Comparison of ENCODE assay signal across 17 cellular contexts in the genomic region with DNA sequence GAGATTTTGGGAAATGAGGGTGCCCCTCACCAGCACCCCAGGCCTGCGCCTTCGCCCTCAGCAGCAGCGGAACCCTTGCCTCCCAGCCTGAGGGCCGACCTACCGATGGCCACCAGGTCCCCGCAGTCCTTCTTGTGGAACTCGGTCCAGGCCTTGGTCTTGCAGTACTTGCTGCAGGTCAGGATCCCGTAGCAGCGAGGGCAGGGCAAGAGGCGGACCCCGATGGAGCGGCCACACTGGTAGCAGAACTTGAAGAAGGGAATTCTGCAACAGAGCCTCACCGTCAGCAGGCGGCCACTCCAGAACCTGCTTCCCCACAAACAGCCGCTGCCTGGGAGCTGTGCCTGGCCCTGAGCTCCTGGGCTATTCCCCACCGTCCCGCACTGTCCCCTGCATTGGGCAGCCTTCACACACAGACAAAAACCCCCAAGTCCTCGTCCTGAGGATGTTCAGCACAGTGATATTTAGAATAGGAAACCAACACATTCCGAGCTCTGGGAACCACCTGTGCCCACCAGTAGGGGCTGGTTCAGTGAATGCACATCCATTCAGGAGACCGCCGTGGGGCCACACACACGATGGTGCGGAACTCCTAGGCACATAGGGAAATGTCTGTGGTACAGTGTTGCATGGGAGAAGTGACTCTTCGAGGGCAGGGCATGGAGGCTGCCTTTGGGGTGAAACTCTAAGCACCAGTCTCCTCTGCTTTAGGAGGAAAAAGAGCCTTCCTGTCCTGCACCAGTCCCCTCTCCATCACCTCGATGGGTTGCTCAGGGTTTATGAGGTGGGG. TPM values are rescaled to one million over a fixed set of nuclear protein-coding genes. Genes with fewer than 3 reads are reported as not detected.
A peak's percentile ranks its signal among the peaks of the same experiment; 100 is the strongest.
DNase-seq lines count a peak whose midpoint lies in the region; ATAC-seq and TF ChIP-seq lines count a peak whose summit lies in the region.
"Had no signal": no experiment of that assay in that cellular context is flagged by ENCODE, and none has a peak within 500 bp of the region (broad histone marks: within the 10 kb centered on the region; RNA-seq: fewer than 3 reads in every experiment).

No MANE protein-coding gene starts in this region.

- H3K27me3 Mint-ChIP-seq in H9 (ENCODE audit: low read depth): peaks cover 36% of the 10 kb centered on the region

- no peak overlapping the region for H2BK12ac ChIP-seq in H9 (ENCODE audit: insufficient read length, low read depth, low read length)

- H3K18ac ChIP-seq in H9 (ENCODE audit: insufficient read length, low read depth, low read length): no peak overlapping the region

- no peak for TF ChIP-seq CTCF in GM06990 (IDR thresholded peaks at IDR 0.05; ENCODE audit: insufficient read depth, low read length, poor library complexity, severe bottlenecking)
- no peak for TF ChIP-seq CTCF in H9 (conservative IDR thresholded peaks at IDR 0.05)

- no peak overlapping the region for H3K4ac ChIP-seq in H9 (ENCODE audit: low read depth, low read length)

- peak; percentile 7 for ATAC-seq in esophagus mucosa
- ATAC-seq: stimulated activated naive CD8-positive, alpha-beta T cell treated with anti-CD3 and anti-CD28 coated beads, Interleukin-15, Interleukin-2, amounts not matched to agents 100 U/mL and 50 U/mL, for 24 hours had no signal

- H3K23ac ChIP-seq in H9 (ENCODE audit: insufficient read length, low read depth, low read length): no peak overlapping the region

- H3T11ph ChIP-seq in H9 (ENCODE audit: low read length): no peak overlapping the region

- no peak overlapping the region for H4K8ac ChIP-seq in H9 (replicated peaks; ENCODE audit: insufficient read length, low read depth, low read length)

- no peak overlapping the region for H3K4me3 Mint-ChIP-seq in H9

- no peaks in the 10 kb centered on the region for H4K20me1 ChIP-seq in H9 (ENCODE audit: control insufficient read depth, insufficient read depth, insufficient read length)

- WGBS in H9 (ENCODE audit: extremely low coverage, insufficient read length, low lambda C conversion rate): no CpG with 5 or more reads among the region's 25 CpGs

- H3K56ac ChIP-seq in H9 (ENCODE audit: insufficient read length, low read depth, low read length): no peak overlapping the region

- H3K36me3 Mint-ChIP-seq in H9 (ENCODE audit: insufficient read depth in 1 of 3, low read depth in 3 of 3): no peaks in the 10 kb centered on the region

- no peak overlapping the region for H4K5ac ChIP-seq in H9 (ENCODE audit: insufficient read length, low read depth, low read length)

- no peak overlapping the region for H3K4me2 ChIP-seq in H9 (ENCODE audit: insufficient read depth, insufficient read length, low read length)

- H3K4me3 ChIP-seq in GM06990 (replicated peaks; ENCODE audit: low read depth, low read length): no peak overlapping the region

- H2BK20ac ChIP-seq in H9 (ENCODE audit: low read depth, low read length, poor library complexity, severe bottlenecking): no peak overlapping the region

- no peaks in the 10 kb centered on the region for H3K4me1 ChIP-seq in H9 (ENCODE audit: insufficient read depth, low read length)

- H3K36me3 ChIP-seq in GM06990 (ENCODE audit: control insufficient read depth, insufficient read depth, low read length): no peaks in the 10 kb centered on the region

- no peak overlapping the region for H2AK5ac ChIP-seq in H9 (ENCODE audit: insufficient read length, low read length)

- H3K23me2 ChIP-seq in H9 (ENCODE audit: insufficient read length, low read depth, low read length, poor library complexity, severe bottlenecking): no peaks in the 10 kb centered on the region

- H4K91ac ChIP-seq in H9 (ENCODE audit: insufficient read length, low read depth, low read length): no peak overlapping the region

- no peak overlapping the region; a peak in 1 of 7 replicates for H3K27ac Mint-ChIP-seq in H9

- H3K79me2 ChIP-seq in H9 (ENCODE audit: insufficient read depth, low read length): no peaks in the 10 kb centered on the region

- no peak overlapping the region for H2BK15ac ChIP-seq in H9 (ENCODE audit: low read depth, low read length)

- no peaks in the 10 kb centered on the region for H3K4me1 Mint-ChIP-seq in H9

- H2AFZ ChIP-seq in H9 (ENCODE audit: low read length): no peak overlapping the region

- no peak overlapping the region for H3K27ac ChIP-seq in H9 (ENCODE audit: insufficient read length, low read depth, low read length)

- no peak overlapping the region for H2BK5ac ChIP-seq in H9 (ENCODE audit: insufficient read length, low read length)

- DNase-seq in GM06990 (ENCODE audit: extremely low read depth, insufficient read length): peak; percentile 6
- DNase-seq in H9: peak; percentile 26
- peak; percentile 71 for DNase-seq in posterior vena cava (ENCODE audit: low spot score)
- no peak for DNase-seq in activated naive CD4-positive, alpha-beta T cell treated with anti-CD3 and anti-CD28 coated beads, Interleukin-2, amount 50 U/mL, for 16 hours
- DNase-seq in NCI-H2029 (lab: John Stamatoyannopoulos, UW): no peak
- no peak for DNase-seq in foreskin melanocyte
- DNase-seq: activated gamma-delta T cell treated with Interleukin-2 at 50 U/mL for 16 hours; DMS79; hippocampal formation; islet precursor cell; NCI-H1417 treated with DMSO at 0.1 percent for 48 hours; NCI-H2171; NCI-H524 treated with DMSO at 0.1 percent for 48 hours; occipital lobe; stimulated activated naive CD8-positive, alpha-beta T cell treated with anti-CD3 and anti-CD28 coated beads, Interleukin-15, Interleukin-2, amounts not matched to agents 100 U/mL and 50 U/mL, for 24 hours; trophoblast cell had no signal

- H2BK120ac ChIP-seq in H9 (ENCODE audit: low read depth, low read length, poor library complexity, severe bottlenecking): no peak overlapping the region

- no peaks in the 10 kb centered on the region for H3K9me3 ChIP-seq in H9 (ENCODE audit: control insufficient read depth, low read depth, low read length)

- H3K14ac ChIP-seq in H9 (ENCODE audit: insufficient read depth, low read length): no peak overlapping the region

- no peaks in the 10 kb centered on the region for H3K79me1 ChIP-seq in H9 (ENCODE audit: insufficient read depth, low read depth, low read length, poor library complexity, severe bottlenecking)

- H3K9me3 Mint-ChIP-seq in H9: peaks cover 0 to 4% of the 10 kb centered on the region in 2 experiments; a peak in 3 of 5 replicates

- no peak overlapping the region for H3K9ac ChIP-seq in H9 (ENCODE audit: extremely low read depth, insufficient read length, low read length)

- intact Hi-C loops in posterior vena cava (cut with DNase I): no loop called here

- H3K27me3 ChIP-seq in GM06990 (replicated peaks; ENCODE audit: control insufficient read depth, insufficient read depth, low read length) (no peaks in the 10 kb centered on the region), H9 (ENCODE audit: insufficient read depth, low read length) (no peaks in the 10 kb centered on the region)

RNA-seq across cellular contexts. Expression of a gene that starts 45.6 kb away (rescaled TPM):
- total RNA-seq in H9 (2021): 39.4 and 44.0 TPM in 2 replicates
- total RNA-seq in esophagus mucosa: 101 TPM
- total RNA-seq in posterior vena cava: 10 to 100 TPM; 69.5 to 83.1 TPM

Comparison
In these comparisons a context has a peak if more than half of its experiments do, and no peak if none do; other contexts are left out.
1. DNase-seq: peak in GM06990 (single experiment), H9 (single experiment) and posterior vena cava (single experiment); none in activated naive CD4-positive, alpha-beta T cell treated with anti-CD3 and anti-CD28 coated beads, Interleukin-2, amount 50 U/mL, for 16 hours (single experiment), NCI-H2029 (single experiment) and foreskin melanocyte (single experiment).